In the genomic region with DNA sequence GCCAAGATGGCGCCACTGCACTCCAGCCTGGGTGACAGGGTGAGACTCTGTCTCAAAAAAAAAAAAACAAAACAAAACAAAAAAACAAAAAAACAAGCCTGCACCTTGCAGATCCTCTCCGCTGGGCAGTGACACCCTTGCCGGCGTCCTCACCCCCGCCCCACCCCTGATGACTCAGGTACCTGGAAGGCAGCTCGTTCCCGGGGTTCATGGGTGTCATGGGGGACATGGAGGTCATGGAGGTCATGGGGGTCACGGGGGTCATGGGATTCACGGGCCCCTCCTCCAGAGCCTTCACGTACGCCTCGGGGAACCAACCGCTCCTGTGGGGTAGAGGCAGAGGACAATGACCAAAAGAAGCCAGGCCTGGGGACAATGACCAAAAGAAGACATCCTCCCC, we compare ENCODE assay signal across 19 cellular contexts. TPM values are rescaled to one million over a fixed set of nuclear protein-coding genes. Genes with fewer than 3 reads are reported as not detected.
DNase-seq lines count a peak whose midpoint lies in the region; ATAC-seq, FAIRE-seq and TF ChIP-seq lines count a peak whose summit lies in the region.
"Had no signal": no experiment of that assay in that cellular context is flagged by ENCODE, and none has a peak within 500 bp of the region (broad histone marks: within the 10 kb centered on the region; RNA-seq: fewer than 3 reads in every experiment).

No MANE protein-coding gene starts in this region.

- no peaks in the 10 kb centered on the region for H3K9me3 Mint-ChIP-seq in natural killer cell treated with Interleukin-12 subunit alpha and Interleukin-12 subunit beta and Interleukin-15 and Interleukin-18, amount 100 ng/mL, for 72 hours
- H3K9me3 Mint-ChIP-seq in natural killer cell, result no peaks in the 10 kb centered on the region
- H3K9me3 Mint-ChIP-seq: CD4-positive, alpha-beta memory T cell; IgD-negative memory B cell had no signal

- H3K4me3 Mint-ChIP-seq in natural killer cell treated with Interleukin-12 subunit alpha and Interleukin-12 subunit beta and Interleukin-15 and Interleukin-18, amount 100 ng/mL, for 72 hours, result no peak overlapping the region
- no peak overlapping the region for H3K4me3 Mint-ChIP-seq in natural killer cell

- H3K27me3 ChIP-seq in K562 (ENCODE audit: control insufficient read depth in 2 of 2, insufficient read depth in 2 of 2, low read length in 2 of 2), result peaks cover 2 to 34% of the 10 kb centered on the region in 2 experiments; a peak in 2 of 5 replicates

- H3K27me3 Mint-ChIP-seq in natural killer cell treated with Interleukin-12 subunit alpha and Interleukin-12 subunit beta and Interleukin-15 and Interleukin-18, amount 100 ng/mL, for 72 hours, result peaks cover 0 to 2% of the 10 kb centered on the region in 2 donors
- H3K27me3 Mint-ChIP-seq in natural killer cell (ENCODE audit: low read depth in 2 of 2), result no peaks in the 10 kb centered on the region

- no peak overlapping the region; a peak in 1 of 4 replicates for H3K9ac ChIP-seq in K562 (ENCODE audit: insufficient read depth in 1 of 2, low read depth in 2 of 2, low read length in 2 of 2)
- H3K9ac ChIP-seq: GM23248 had no signal

- H3K4me3 ChIP-seq in K562 (no peak overlapping the region), mucosa of descending colon (no peak overlapping the region)
- H3K4me3 ChIP-seq: A549, GM23248 had no signal

- in situ Hi-C loops in K562 (cut with MboI), result no loop called here

- H3K27ac Mint-ChIP-seq in natural killer cell treated with Interleukin-12 subunit alpha and Interleukin-12 subunit beta and Interleukin-15 and Interleukin-18, amount 100 ng/mL, for 72 hours, result no peak overlapping the region
- no peak overlapping the region for H3K27ac Mint-ChIP-seq in natural killer cell
- H3K27ac Mint-ChIP-seq: IgD-negative memory B cell had no signal

- CTCF ChIA-PET in K562 (lab: Yijun Ruan, JAX; ENCODE audit: low intra/inter-chr PET ratio), result no interaction called here

- TF ChIP-seq CTCF in natural killer cell (IDR thresholded peaks at IDR 0.05) (no peak), K562 (IDR thresholded peaks at IDR 0.05 in 2 of 3, conservative IDR thresholded peaks at IDR 0.05 in 1 of 3; ENCODE audit: insufficient read depth in 2 of 3, low read depth in 1 of 3, low read length in 3 of 3) (no peak), mucosa of descending colon (IDR thresholded peaks at IDR 0.05) (no peak)

- TF ChIP-seq POLR2A in K562 (conservative IDR thresholded peaks at IDR 0.05), result no peak

- H3K9me3 ChIP-seq in K562 (replicated peaks; ENCODE audit: control insufficient read depth, insufficient read depth, low read depth, low read length) (no peaks in the 10 kb centered on the region), mucosa of descending colon (no peaks in the 10 kb centered on the region)
- H3K9me3 ChIP-seq: A549, BE2C had no signal

- no peaks in the 10 kb centered on the region for H3K36me3 Mint-ChIP-seq in natural killer cell treated with Interleukin-12 subunit alpha and Interleukin-12 subunit beta and Interleukin-15 and Interleukin-18, amount 100 ng/mL, for 72 hours
- H3K36me3 Mint-ChIP-seq in natural killer cell, result no peaks in the 10 kb centered on the region

- H3K4me1 Mint-ChIP-seq in natural killer cell treated with Interleukin-12 subunit alpha and Interleukin-12 subunit beta and Interleukin-15 and Interleukin-18, amount 100 ng/mL, for 72 hours (ENCODE audit: low read depth in 2 of 2), result peaks cover 4% of the 10 kb centered on the region in 2 donors
- peaks cover 0 to 6% of the 10 kb centered on the region in 2 donors for H3K4me1 Mint-ChIP-seq in natural killer cell
- H3K4me1 Mint-ChIP-seq: IgD-negative memory B cell had no signal

- WGBS in K562 (ENCODE audit: insufficient coverage, low coverage, missing lambda C conversion rate), result 20% methylated on average over 8 of the region's 13 CpGs

- no peak overlapping the region for H2AFZ ChIP-seq in K562 (ENCODE audit: low read depth, low read length)
- H2AFZ ChIP-seq: GM23248 had no signal

- no peak for TF ChIP-seq EP300 in K562 (IDR thresholded peaks at IDR 0.05; ENCODE audit: low read length)

- no TSS peak for BruUV-seq in K562 (replicated peaks; lab: Mats Ljungman, UMichigan)

- POLR2A ChIA-PET in K562 (lab: Yijun Ruan, JAX), result interaction anchor here (0.6 kb wide), 1 partner anchor 107 kb away, joined by 3 read pairs; no protein-coding TSS in a partner anchor

- FAIRE-seq in K562 (lab: Jason Lieb, UNC), result no peak
- FAIRE-seq: A549, D721Med, H54 had no signal

- H3K4me2 ChIP-seq in K562 (ENCODE audit: insufficient read depth, low read length), result no peak overlapping the region
- H3K4me2 ChIP-seq: A549 had no signal

- intact Hi-C loops in natural killer cell (cut with micrococcal nuclease), result no loop called here
- intact Hi-C loops in K562 (cut with micrococcal nuclease), result no loop called here
- intact Hi-C loops in mucosa of descending colon (cut with DNase I, micrococcal nuclease), result no loop called here

- no peak for ATAC-seq in natural killer cell treated with Interleukin-12 subunit alpha and Interleukin-12 subunit beta and Interleukin-15 and Interleukin-18, amount 100 ng/mL, for 72 hours
- ATAC-seq in natural killer cell, result no peak
- ATAC-seq in K562, result no peak
- ATAC-seq in mucosa of descending colon, result no peak
- ATAC-seq: A549 had no signal

- H3K79me2 ChIP-seq in K562 (ENCODE audit: control insufficient read depth, insufficient read depth, low read length), result no peaks in the 10 kb centered on the region

- H3K27ac ChIP-seq in K562 (ENCODE audit: extremely low read depth, low read depth, low read length), result no peak overlapping the region
- H3K27ac ChIP-seq: A549, C4-2B, GM23248 had no signal

- H4K20me1 ChIP-seq in K562 (replicated peaks; ENCODE audit: control insufficient read depth, insufficient read depth, low read length), result no peaks in the 10 kb centered on the region

- H3K4me1 ChIP-seq in K562 (replicated peaks in 1 of 2; ENCODE audit: control insufficient read depth in 2 of 2, insufficient read depth in 2 of 2, low read length in 2 of 2), result peaks cover 0 to 42% of the 10 kb centered on the region in 2 experiments; a peak in 2 of 5 replicates
- peaks cover 7% of the 10 kb centered on the region for H3K4me1 ChIP-seq in mucosa of descending colon (ENCODE audit: low read depth)
- H3K4me1 ChIP-seq: A549, BE2C had no signal

- peak; percentile 44 for DNase-seq in natural killer cell treated with Interleukin-12 subunit alpha and Interleukin-12 subunit beta and Interleukin-15 and Interleukin-18, amount 100 ng/mL, for 72 hours (ENCODE audit: low spot score)
- no peak for DNase-seq in natural killer cell
- DNase-seq in K562 (ENCODE audit: extremely low read depth in 1 of 4, low spot score in 3 of 4), result no peak
- DNase-seq in mucosa of descending colon, result peak in 2 of 3 donors; percentile 20 to 45
- no peak for DNase-seq in A172 (ENCODE audit: low spot score)
- DNase-seq in GF-D8 (lab: John Stamatoyannopoulos, UW), result no peak
- no peak for DNase-seq in cerebellar nuclear complex (lab: John Stamatoyannopoulos, UW)
- DNase-seq: BE2C; CD4-positive, alpha-beta memory T cell; DND-41; GDM1; GM23248 had no signal

- H3K36me3 ChIP-seq in K562 (ENCODE audit: control insufficient read depth, insufficient read depth, low read length) (no peaks in the 10 kb centered on the region), mucosa of descending colon (ENCODE audit: low read depth) (no peaks in the 10 kb centered on the region)
- H3K36me3 ChIP-seq: BE2C had no signal

- TF ChIP-seq RAD21 in K562 (CRISPR knock-in tag; conservative IDR thresholded peaks at IDR 0.05 in 1 of 2, IDR thresholded peaks at IDR 0.05 in 1 of 2), result no peak

- H3K9me1 ChIP-seq in K562 (ENCODE audit: control insufficient read depth, insufficient read depth, low read length), result no peaks in the 10 kb centered on the region

RNA-seq across cellular contexts. Expression of a gene that starts 3.0 kb away (rescaled TPM):
- total RNA-seq in natural killer cell treated with Interleukin-12 subunit alpha and Interleukin-12 subunit beta and Interleukin-15 and Interleukin-18, amount 100 ng/mL, for 72 hours, result under 1 TPM in 1 of 2 donors, not detected in 1; 0.50 TPM
- total RNA-seq in natural killer cell (1 to 10 TPM in 1 of 3 donors, not detected in 2; 1.0 TPM), K562 (2014; rRNA removed) (not detected in 2 replicates), K562 (2014; rRNA removed; fragmentation: Illumina TruSeq; extraction: Trizol) (not detected in 2 replicates), K562 (2015; rRNA removed; fragmentation: Illumina TruSeq; extraction: Trizol) (not detected in 2 replicates), K562 (2021) (not detected in 2 replicates), mucosa of descending colon (not detected)
- not detected in 2 replicates for total RNA-seq in K562 (2011; cell fraction: chromatin; rRNA removed; ENCODE audit: low replicate concordance)
- total RNA-seq in K562 (2011; cell fraction: nucleolus; rRNA removed), result not detected in 2 replicates
- not detected in 2 replicates for total RNA-seq in K562 (2011; cell fraction: nucleoplasm; rRNA removed)
- polyA plus RNA-seq in K562 (2011; rRNA removed) (not detected in 2 replicates), K562 (2014; fragmentation: Illumina TruSeq; extraction: Trizol) (not detected in 2 replicates), K562 (2014; fragmentation: Nextera tagmentation; extraction: Ambion mirVana) (not detected), K562 (2014; rRNA removed) (not detected in 2 replicates)
- polyA plus RNA-seq in K562 (2011; cell fraction: cytosol; rRNA removed), result not detected in 2 replicates
- not detected in 2 replicates for polyA plus RNA-seq in K562 (2011; cell fraction: nucleus; rRNA removed)
- polyA plus RNA-seq in K562 (2012), result 0.28 TPM in 1 of 2 replicates, not detected in the other
- not detected in 2 replicates for polyA minus RNA-seq in K562 (2011; rRNA and poly(A)+ RNA removed)
- not detected in 2 replicates for polyA minus RNA-seq in K562 (2011; cell fraction: cytosol; rRNA and poly(A)+ RNA removed)
- not detected in 2 replicates for polyA minus RNA-seq in K562 (2011; cell fraction: nucleus; rRNA and poly(A)+ RNA removed)
- not detected in 2 replicates for total RNA-seq in A172 (2014; rRNA removed; shearing (Covaris generic))
- total RNA-seq: CD4-positive, alpha-beta memory T cell; HT-29 had no signal
- polyA plus RNA-seq: A549; AG04450; CD4-positive, alpha-beta memory T cell; IgD-negative memory B cell had no signal

RNA-seq across cellular contexts. Expression of a gene that starts 23.5 kb away (rescaled TPM):
- under 1 TPM; 0.40 to 0.84 TPM for total RNA-seq in natural killer cell treated with Interleukin-12 subunit alpha and Interleukin-12 subunit beta and Interleukin-15 and Interleukin-18, amount 100 ng/mL, for 72 hours
- total RNA-seq in natural killer cell (1 to 10 TPM in 2 of 3 donors, under 1 TPM in 1; 0.99 to 1.9 (median 1.2) TPM), K562 (2014; rRNA removed) (not detected in 2 replicates), K562 (2014; rRNA removed; fragmentation: Illumina TruSeq; extraction: Trizol) (not detected in 2 replicates), K562 (2015; rRNA removed; fragmentation: Illumina TruSeq; extraction: Trizol) (not detected in 2 replicates), K562 (2021) (0.13 and 0.22 TPM in 2 replicates), mucosa of descending colon (10 to 100 TPM; 33.9 to 92.3 (median 63.7) TPM)
- 0.19 and 0.25 TPM in 2 replicates for total RNA-seq in K562 (2011; cell fraction: chromatin; rRNA removed; ENCODE audit: low replicate concordance)
- total RNA-seq in K562 (2011; cell fraction: nucleolus; rRNA removed), result 0.26 and 0.33 TPM in 2 replicates
- total RNA-seq in K562 (2011; cell fraction: nucleoplasm; rRNA removed), result 0.37 TPM in 1 of 2 replicates, not detected in the other
- polyA plus RNA-seq in K562 (2011; rRNA removed) (0.07 and 0.09 TPM in 2 replicates), K562 (2014; fragmentation: Illumina TruSeq; extraction: Trizol) (0.07 TPM in 1 of 2 replicates, not detected in the other), K562 (2014; fragmentation: Nextera tagmentation; extraction: Ambion mirVana) (under 1 TPM in 1 of 2 experiments, not detected in 1; 0.04 TPM), K562 (2014; rRNA removed) (0.11 and 0.86 TPM in 2 replicates)
- polyA plus RNA-seq in K562 (2011; cell fraction: cytosol; rRNA removed), result 0.06 and 0.22 TPM in 2 replicates
- polyA plus RNA-seq in K562 (2011; cell fraction: nucleus; rRNA removed), result 0.37 and 1.1 TPM in 2 replicates
- 0.23 and 0.72 TPM in 2 replicates for polyA plus RNA-seq in K562 (2012)
- polyA minus RNA-seq in K562 (2011; rRNA and poly(A)+ RNA removed), result 0.11 TPM in 1 of 2 replicates, not detected in the other
- polyA minus RNA-seq in K562 (2011; cell fraction: cytosol; rRNA and poly(A)+ RNA removed), result not detected in 2 replicates
- polyA minus RNA-seq in K562 (2011; cell fraction: nucleus; rRNA and poly(A)+ RNA removed), result 0.22 TPM in 1 of 2 replicates, not detected in the other
- total RNA-seq in A172 (2014; rRNA removed; shearing (Covaris generic)), result not detected in 2 replicates
- polyA plus RNA-seq: CD4-positive, alpha-beta memory T cell; IgD-negative memory B cell had no signal

RNA-seq across cellular contexts. Expression of a gene that starts 29.7 kb away (rescaled TPM):
- total RNA-seq in natural killer cell treated with Interleukin-12 subunit alpha and Interleukin-12 subunit beta and Interleukin-15 and Interleukin-18, amount 100 ng/mL, for 72 hours, result 10 to 100 TPM; 14.8 to 18.8 TPM
- total RNA-seq in natural killer cell, result 10 to 100 TPM; 28.4 to 30.9 (median 29.9) TPM
- 25.6 and 73.9 TPM in 2 replicates for total RNA-seq in K562 (2011; cell fraction: chromatin; rRNA removed; ENCODE audit: low replicate concordance)
- total RNA-seq in K562 (2011; cell fraction: nucleolus; rRNA removed), result 35.9 and 41.6 TPM in 2 replicates
- total RNA-seq in K562 (2011; cell fraction: nucleoplasm; rRNA removed), result 31.1 and 41.3 TPM in 2 replicates
- total RNA-seq in K562 (2014; rRNA removed), result 8.6 and 11.3 TPM in 2 replicates
- 4.3 and 5.2 TPM in 2 replicates for total RNA-seq in K562 (2014; rRNA removed; fragmentation: Illumina TruSeq; extraction: Trizol)
- total RNA-seq in K562 (2015; rRNA removed; fragmentation: Illumina TruSeq; extraction: Trizol), result 6.5 and 6.7 TPM in 2 replicates
- total RNA-seq in K562 (2021), result 7.1 and 9.2 TPM in 2 replicates
- 9.6 and 14.5 TPM in 2 replicates for polyA plus RNA-seq in K562 (2011; rRNA removed)
- 12.0 and 13.0 TPM in 2 replicates for polyA plus RNA-seq in K562 (2011; cell fraction: cytosol; rRNA removed)
- 67.4 and 81.6 TPM in 2 replicates for polyA plus RNA-seq in K562 (2011; cell fraction: nucleus; rRNA removed)
- polyA plus RNA-seq in K562 (2012), result 5.6 and 8.2 TPM in 2 replicates
- polyA plus RNA-seq in K562 (2014; fragmentation: Illumina TruSeq; extraction: Trizol), result 7.1 and 7.9 TPM in 2 replicates
- polyA plus RNA-seq in K562 (2014; fragmentation: Nextera tagmentation; extraction: Ambion mirVana), result under 1 TPM in 1 of 2 experiments, not detected in 1; 0.06 TPM
- polyA plus RNA-seq in K562 (2014; rRNA removed), result 9.4 and 11.0 TPM in 2 replicates
- 9.6 and 18.1 TPM in 2 replicates for polyA minus RNA-seq in K562 (2011; rRNA and poly(A)+ RNA removed)
- 5.7 and 8.4 TPM in 2 replicates for polyA minus RNA-seq in K562 (2011; cell fraction: cytosol; rRNA and poly(A)+ RNA removed)
- 11.6 and 12.2 TPM in 2 replicates for polyA minus RNA-seq in K562 (2011; cell fraction: nucleus; rRNA and poly(A)+ RNA removed)
- 10 to 100 TPM; 30.9 to 40.7 (median 37.9) TPM for total RNA-seq in mucosa of descending colon
- 6.5 and 10.7 TPM in 2 replicates for total RNA-seq in A172 (2014; rRNA removed; shearing (Covaris generic))

Comparison
In these comparisons a context has a peak if more than half of its experiments do, and no peak if none do; other contexts are left out.
1. DNase-seq: peak in natural killer cell treated with Interleukin-12 subunit alpha and Interleukin-12 subunit beta and Interleukin-15 and Interleukin-18, amount 100 ng/mL, for 72 hours (single experiment) and mucosa of descending colon (2 of 3); none in natural killer cell (single experiment), K562 (0 of 4), A172 (single experiment), GF-D8 (single experiment) and cerebellar nuclear complex (0 of 2).
2. RNA of a gene that starts 23.5 kb away (total RNA-seq): 33.9 to 92.3 TPM in mucosa of descending colon; 0.99 to 1.9 TPM in natural killer cell, 0.40 to 0.84 TPM in natural killer cell treated with Interleukin-12 subunit alpha and Interleukin-12 subunit beta and Interleukin-15 and Interleukin-18, amount 100 ng/mL, for 72 hours, 0.13 to 0.37 TPM in K562 and not detected in A172; every median in the first group is over 10 times any median in the second.